Comparison of ENCODE assay signal across 2 cellular contexts in genomic region chr22:16591136-16591535, GRCh38. TPM values are rescaled to one million over a fixed set of nuclear protein-coding genes. Genes with fewer than 3 reads are reported as not detected.
"Had no signal": no experiment of that assay in that cellular context is flagged by ENCODE, and none has a peak within 500 bp of the region (broad histone marks: within the 10 kb centered on the region; RNA-seq: fewer than 3 reads in every experiment).

No MANE protein-coding gene starts in this region.

RNA-seq across cellular contexts. Expression of gene CCT8L2, which starts 1.5 kb away (rescaled TPM):
- total RNA-seq: G401, GM12878 had no signal
- polyA plus RNA-seq: GM12878 had no signal
